ENCODE assay signal across 8 cellular contexts in genomic region chr17:58219007-58219788, GRCh38. TPM values are rescaled to one million over a fixed set of nuclear protein-coding genes. Genes with fewer than 3 reads are reported as not detected.
A peak's percentile ranks its signal among the peaks of the same experiment; 100 is the strongest.
DNase-seq lines count a peak whose midpoint lies in the region; ATAC-seq and TF ChIP-seq lines count a peak whose summit lies in the region.

Gene MKS1 (minus strand): TSS chr17:58219255. CDS start chr17:58219230, 25 bp downstream.

- H3K27me3 Mint-ChIP-seq in mesothelial cell of epicardium (ENCODE audit: low read depth): peaks cover 10% of the 10 kb centered on the region

- H3K9me3 ChIP-seq in HUES6 (ENCODE audit: control insufficient read depth, insufficient read depth, low read depth, low read length): no peaks in the 10 kb centered on the region
- H3K9me3 ChIP-seq in NT2/D1 (ENCODE audit: insufficient read depth, low read length): no peaks in the 10 kb centered on the region

- DNase-seq in DMS 273 (lab: John Stamatoyannopoulos, UW; ENCODE audit: unreplicated experiment) (peak; percentile 99), NT2/D1 (ENCODE audit: low read depth, low spot score) (peak; percentile 86), mesothelial cell of epicardium (ENCODE audit: low spot score in 2 of 2, unreplicated experiment in 2 of 2) (peak; percentile 93 to 97)
- DNase-seq in activated CD8-positive, alpha-beta memory T cell treated with anti-CD3 and anti-CD28 coated beads, Interleukin-2, amount 50 U/mL, for 1 hour (ENCODE audit: extremely low read depth): peak; percentile 78
- peak; percentile 87 for DNase-seq in stimulated activated CD8-positive, alpha-beta memory T cell treated with anti-CD3 and anti-CD28 coated beads, Interleukin-15, amount 100 ng/mL, for 4 hours (ENCODE audit: low read depth in 2 of 2)

- peak; percentile 95 for ATAC-seq in GM21423 (IDR thresholded peaks at IDR 0.05; ENCODE audit: unreplicated experiment)

- peak; percentile 72 for TF ChIP-seq CTCF in mesothelial cell of epicardium (IDR thresholded peaks at IDR 0.05; ENCODE audit: unreplicated experiment)

- H3K27ac Mint-ChIP-seq in mesothelial cell of epicardium: peak within 1 kb of the TSS; percentile 97

- peaks cover 5% of the 10 kb centered on the region for H3K4me1 ChIP-seq in HUES6 (ENCODE audit: control insufficient read depth, insufficient read depth, low read length)
- H3K4me1 ChIP-seq in NT2/D1 (ENCODE audit: insufficient read depth, insufficient read length): no peaks in the 10 kb centered on the region

- no peak within 1 kb of the TSS for H3K27ac ChIP-seq in HUES6 (ENCODE audit: low read depth, low read length)

- H3K4me1 Mint-ChIP-seq in mesothelial cell of epicardium: peaks cover 8% of the 10 kb centered on the region

- peak within 1 kb of the TSS; percentile 91 for H3K4me3 Mint-ChIP-seq in mesothelial cell of epicardium

- H3K9me3 Mint-ChIP-seq in mesothelial cell of epicardium: peaks cover 5% of the 10 kb centered on the region

- in situ Hi-C loops in endometrial microvascular endothelial cells (cut with HindIII; ENCODE audit: inconsistent ontology term, low pct_unique_long_range_greater_than_20kb, low sequenced_read_pairs): no loop called here

- H3K27me3 ChIP-seq in HUES6 (ENCODE audit: control insufficient read depth, insufficient read depth, low read length) (no peaks in the 10 kb centered on the region), NT2/D1 (ENCODE audit: insufficient read depth, insufficient read length) (no peaks in the 10 kb centered on the region)

- peak within 1 kb of the TSS; percentile 70 for H3K9ac ChIP-seq in HUES6 (ENCODE audit: low read length)
- peak within 1 kb of the TSS; percentile 91 for H3K9ac ChIP-seq in NT2/D1 (ENCODE audit: insufficient read length, low read depth)

- H3K36me3 ChIP-seq in HUES6 (ENCODE audit: control insufficient read depth, insufficient read depth, low read length) (peaks cover 12% of the 10 kb centered on the region; the same call in 1 of the 2 replicates), NT2/D1 (ENCODE audit: insufficient read depth, insufficient read length, low read length) (peaks cover 20% of the 10 kb centered on the region)

- H3K4me3 ChIP-seq in HUES6 (ENCODE audit: low read depth, low read length) (peak within 1 kb of the TSS; percentile 83), NT2/D1 (ENCODE audit: insufficient read length, low read depth) (peak within 1 kb of the TSS; percentile 94)

- no peaks in the 10 kb centered on the region for H3K36me3 Mint-ChIP-seq in mesothelial cell of epicardium

RNA-seq across cellular contexts. Expression of gene MKS1, which starts in this region (rescaled TPM):
- 15.9 TPM for total RNA-seq in endometrial microvascular endothelial cells (ENCODE audit: inconsistent ontology term)
- total RNA-seq in mesothelial cell of epicardium: 31.5 to 35.8 TPM (median 32.9 TPM) in 3 replicates
